9 cellular contexts compared by ENCODE assay signal in genomic region chr10:58475322-58476277, GRCh38. TPM values are rescaled to one million over a fixed set of nuclear protein-coding genes. Genes with fewer than 3 reads are reported as not detected.
DNase-seq lines count a peak whose midpoint lies in the region; ATAC-seq and TF ChIP-seq lines count a peak whose summit lies in the region.
"Had no signal": no experiment of that assay in that cellular context is flagged by ENCODE, and none has a peak within 500 bp of the region (broad histone marks: within the 10 kb centered on the region; RNA-seq: fewer than 3 reads in every experiment).

No MANE protein-coding gene starts in this region.

- CTCF ChIA-PET in Calu3 (lab: Charles Lee): no interaction called here

- peaks cover 15% of the 10 kb centered on the region for H3K27me3 Mint-ChIP-seq in Calu3 (ENCODE audit: unreplicated experiment)

- H3K27ac ChIP-seq in gastrocnemius medialis: peak overlapping the region in 3 of 4 donors; percentile 9 to 28 (median 25)

- DNase-seq in Calu3 (no peak), adipocyte (ENCODE audit: low read depth) (peak; percentile 77), glomerular visceral epithelial cell (ENCODE audit: extremely low spot score) (peak; percentile 55), gastrocnemius medialis (no peak), pons (ENCODE audit: low spot score) (no peak), NCI-H82 (lab: John Stamatoyannopoulos, UW) (no peak), G401 (ENCODE audit: low spot score) (no peak)
- DNase-seq: CD8-positive, alpha-beta memory T cell had no signal

- H3K9me3 ChIP-seq in adipocyte (ENCODE audit: control insufficient read depth, low read length) (no peaks in the 10 kb centered on the region), gastrocnemius medialis (no peaks in the 10 kb centered on the region)

- H3K4me1 ChIP-seq in adipocyte (ENCODE audit: control insufficient read depth, insufficient read depth, low read length) (peaks cover 25% of the 10 kb centered on the region), gastrocnemius medialis (peaks cover 0 to 4% of the 10 kb centered on the region in 2 donors)

- no TSS peak for BruUV-seq in Calu3 (replicated peaks; lab: Mats Ljungman, UMichigan)

- H3K4me3 ChIP-seq in adipocyte (ENCODE audit: low read length) (peak overlapping the region; percentile 80), gastrocnemius medialis (no peak overlapping the region)

- no peak for TF ChIP-seq CTCF in Calu3 (IDR thresholded peaks at IDR 0.05; ENCODE audit: unreplicated experiment)
- no peak for TF ChIP-seq CTCF in gastrocnemius medialis (IDR thresholded peaks at IDR 0.05 in 4 of 5, conservative IDR thresholded peaks at IDR 0.05 in 1 of 5)

- peak overlapping the region; percentile 8 for H3K4me3 Mint-ChIP-seq in Calu3 (ENCODE audit: low read depth, unreplicated experiment)
- H3K4me3 Mint-ChIP-seq: CD8-positive, alpha-beta memory T cell had no signal

- H3K9me3 Mint-ChIP-seq in Calu3 (ENCODE audit: low read depth, unreplicated experiment): no peaks in the 10 kb centered on the region
- H3K9me3 Mint-ChIP-seq: CD8-positive, alpha-beta memory T cell had no signal

- H3K27ac Mint-ChIP-seq in Calu3 (ENCODE audit: unreplicated experiment): no peak overlapping the region
- H3K27ac Mint-ChIP-seq: CD8-positive, alpha-beta memory T cell had no signal

- no peak for TF ChIP-seq POLR2A in gastrocnemius medialis (IDR thresholded peaks at IDR 0.05)

- intact Hi-C loops in Calu3 (cut with micrococcal nuclease; ENCODE audit: unreplicated experiment) (no loop called here), gastrocnemius medialis (cut with DNase I; ENCODE audit: low total_unique reads) (no loop called here)

- no peaks in the 10 kb centered on the region for H3K36me3 ChIP-seq in adipocyte (ENCODE audit: control insufficient read depth, insufficient read depth, low read length, severe bottlenecking)
- H3K36me3 ChIP-seq in gastrocnemius medialis: no peaks in the 10 kb centered on the region

- no peaks in the 10 kb centered on the region for H3K27me3 ChIP-seq in adipocyte (replicated peaks; ENCODE audit: control insufficient read depth, insufficient read depth, low read length)
- no peaks in the 10 kb centered on the region for H3K27me3 ChIP-seq in gastrocnemius medialis

- H3K36me3 Mint-ChIP-seq in Calu3 (ENCODE audit: insufficient read depth, unreplicated experiment): no peaks in the 10 kb centered on the region
- H3K36me3 Mint-ChIP-seq: CD8-positive, alpha-beta memory T cell had no signal

- in situ Hi-C loops in gastrocnemius medialis (cut with MboI; ENCODE audit: low sequenced_read_pairs in 4 of 4) (no loop called here), G401 (cut with HindIII; ENCODE audit: low sequenced_read_pairs) (no loop called here)

- ATAC-seq in gastrocnemius medialis: peak in 1 of 2 donors; percentile 9
- no peak for ATAC-seq in HG02678 (IDR thresholded peaks at IDR 0.05; ENCODE audit: unreplicated experiment)

- peak overlapping the region; percentile 87 for H3K9ac ChIP-seq in adipocyte (ENCODE audit: low read length)

- H3K4me1 Mint-ChIP-seq in Calu3 (ENCODE audit: low read depth, unreplicated experiment): peaks cover 17% of the 10 kb centered on the region
- H3K4me1 Mint-ChIP-seq: CD8-positive, alpha-beta memory T cell had no signal

RNA-seq across cellular contexts. Expression of gene BICC1, which starts 37.1 kb away (rescaled TPM):
- total RNA-seq in Calu3 (2022) (58.0 and 70.2 TPM in 2 replicates), gastrocnemius medialis (10 to 100 TPM in 2 of 4 donors, 1 to 10 TPM in 2; 4.7 to 29.7 (median 18.0) TPM)
- total RNA-seq in G401 (2014; rRNA removed; shearing (Covaris generic)): 0.25 TPM in 1 of 2 replicates, not detected in the other
- total RNA-seq: CD8-positive, alpha-beta memory T cell had no signal

Comparison
In these comparisons a context has a peak if more than half of its experiments do, and no peak if none do; other contexts are left out.
1. DNase-seq: peak in adipocyte (single experiment) and glomerular visceral epithelial cell (single experiment); none in Calu3 (single experiment), gastrocnemius medialis (0 of 2), pons (single experiment), NCI-H82 (single experiment) and G401 (single experiment).